17 cellular contexts compared by ENCODE assay signal in the genomic region with DNA sequence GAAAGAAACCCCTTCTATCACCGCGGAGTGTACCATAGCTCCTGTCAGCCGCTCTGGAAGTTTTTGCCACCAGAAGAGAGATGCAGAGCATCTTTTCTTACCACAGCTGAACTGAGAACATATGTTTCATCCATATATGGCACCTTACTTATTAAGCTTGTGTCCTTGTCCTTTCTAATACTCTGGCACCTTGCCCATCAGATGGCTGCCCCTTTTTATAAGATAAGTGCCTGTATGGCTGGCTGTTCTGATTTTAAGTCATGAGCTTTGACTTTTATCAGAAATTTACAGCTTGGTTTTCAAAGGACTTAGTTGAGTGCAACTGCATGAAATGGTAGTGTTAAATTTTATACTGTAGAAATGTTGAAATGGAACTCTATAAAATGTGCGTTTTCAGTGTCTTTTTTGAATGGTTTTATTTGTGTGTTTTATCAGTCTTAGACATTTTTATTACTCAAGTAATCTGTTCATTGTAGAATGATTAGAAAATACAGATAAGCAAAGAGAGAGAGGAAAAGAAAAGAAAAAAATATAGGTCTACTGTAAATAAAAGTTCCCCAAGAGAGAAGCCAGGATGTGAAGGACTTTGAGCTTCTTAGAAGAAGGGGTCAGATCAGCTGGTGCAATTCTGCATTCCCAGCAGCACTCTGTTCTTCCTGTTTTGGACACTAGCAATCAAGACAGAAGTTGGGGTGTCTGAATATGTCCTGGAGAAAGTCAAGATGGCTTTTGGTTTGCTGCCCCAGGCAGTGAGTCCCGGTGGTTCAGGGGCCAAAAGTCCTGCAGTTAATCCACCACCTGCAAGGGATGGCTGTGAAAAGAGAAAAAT. TPM values are rescaled to one million over a fixed set of nuclear protein-coding genes. Genes with fewer than 3 reads are reported as not detected.
DNase-seq lines count a peak whose midpoint lies in the region; ATAC-seq and TF ChIP-seq lines count a peak whose summit lies in the region.
"Had no signal": no experiment of that assay in that cellular context is flagged by ENCODE, and none has a peak within 500 bp of the region (broad histone marks: within the 10 kb centered on the region; RNA-seq: fewer than 3 reads in every experiment).

No MANE protein-coding gene starts in this region.

- no peaks in the 10 kb centered on the region for H3K36me3 Mint-ChIP-seq in Caco-2 (ENCODE audit: insufficient read depth, unreplicated experiment)
- peaks cover 6% of the 10 kb centered on the region for H3K36me3 Mint-ChIP-seq in activated T-helper 1 cell treated with anti-CD3 and anti-CD28 coated beads, Interleukin-12 subunit alpha, Interleukin-12 subunit beta, Interleukin-2, Interleukin-4 antibody, amounts not matched to agents 30 ng/mL and 10 ng/mL and 1 ng/mL, durations not matched to agents 14 hours and 24 hours and 36 hours (ENCODE audit: low read depth)

- no peak overlapping the region for H3K4me3 Mint-ChIP-seq in Caco-2 (ENCODE audit: unreplicated experiment)
- H3K4me3 Mint-ChIP-seq in activated T-helper 1 cell treated with anti-CD3 and anti-CD28 coated beads, Interleukin-12 subunit alpha, Interleukin-12 subunit beta, Interleukin-2, Interleukin-4 antibody, amounts not matched to agents 30 ng/mL and 10 ng/mL and 1 ng/mL, durations not matched to agents 14 hours and 24 hours and 36 hours, result no peak overlapping the region

- BruUV-seq in Caco-2 (replicated peaks; lab: Mats Ljungman, UMichigan), result no TSS peak

- H3K4me1 ChIP-seq in BE2C (peaks cover 28% of the 10 kb centered on the region), Caco-2 (peaks cover 43% of the 10 kb centered on the region), SJCRH30 (peaks cover 56% of the 10 kb centered on the region), lower lobe of right lung (peaks cover 67% of the 10 kb centered on the region)

- peaks cover 44% of the 10 kb centered on the region for H3K4me1 Mint-ChIP-seq in Caco-2 (ENCODE audit: low read depth, unreplicated experiment)
- H3K4me1 Mint-ChIP-seq in activated T-helper 1 cell treated with anti-CD3 and anti-CD28 coated beads, Interleukin-12 subunit alpha, Interleukin-12 subunit beta, Interleukin-2, Interleukin-4 antibody, amounts not matched to agents 30 ng/mL and 10 ng/mL and 1 ng/mL, durations not matched to agents 14 hours and 24 hours and 36 hours (ENCODE audit: low read depth), result peaks cover 41% of the 10 kb centered on the region

- H3K27ac ChIP-seq in SJCRH30 (peak overlapping the region; percentile 77; the same call in 1 of the 2 replicates), lower lobe of right lung (peak overlapping the region; percentile 2)
- H3K27ac ChIP-seq: C4-2B, thyroid gland had no signal

- peak overlapping the region; percentile 37 for H3K27ac Mint-ChIP-seq in Caco-2 (ENCODE audit: unreplicated experiment)
- no peak overlapping the region for H3K27ac Mint-ChIP-seq in activated T-helper 1 cell treated with anti-CD3 and anti-CD28 coated beads, Interleukin-12 subunit alpha, Interleukin-12 subunit beta, Interleukin-2, Interleukin-4 antibody, amounts not matched to agents 30 ng/mL and 10 ng/mL and 1 ng/mL, durations not matched to agents 14 hours and 24 hours and 36 hours
- H3K27ac Mint-ChIP-seq: activated naive CD4-positive, alpha-beta T cell treated with anti-CD3 and anti-CD28 coated beads, Interleukin-2, amount 50 U/mL, for 72 hours had no signal

- H3K4me3 ChIP-seq in BE2C (ENCODE audit: low read depth, low read length) (peak overlapping the region; percentile 1; the same call in 1 of the 2 replicates), Caco-2 (ENCODE audit: low read depth, low read length) (no peak overlapping the region), SJCRH30 (no peak overlapping the region), lower lobe of right lung (no peak overlapping the region)
- H3K4me3 ChIP-seq: thyroid gland had no signal

- H3K36me3 ChIP-seq in BE2C, result no peaks in the 10 kb centered on the region
- H3K36me3 ChIP-seq in Caco-2 (ENCODE audit: control insufficient read depth, insufficient read depth, low read length), result no peaks in the 10 kb centered on the region
- no peaks in the 10 kb centered on the region for H3K36me3 ChIP-seq in SJCRH30
- no peaks in the 10 kb centered on the region for H3K36me3 ChIP-seq in lower lobe of right lung
- H3K36me3 ChIP-seq: thyroid gland had no signal

- DNase-seq in BE2C (peak; percentile 68), Caco-2 (peak in 1 of 2 experiments; percentile 34), SJCRH30 (peak; percentile 27 to 46), lower lobe of right lung (no peak), NCI-H2029 treated with DMSO at 0.1 percent for 48 hours (lab: John Stamatoyannopoulos, UW) (no peak), NCI-H1930 (lab: John Stamatoyannopoulos, UW) (no peak)
- no peak for DNase-seq in activated T-helper 1 cell treated with anti-CD3 and anti-CD28 coated beads, Interleukin-12 subunit alpha, Interleukin-12 subunit beta, Interleukin-2, Interleukin-4 antibody, amounts not matched to agents 30 ng/mL and 10 ng/mL and 1 ng/mL, durations not matched to agents 14 hours and 24 hours and 36 hours (ENCODE audit: low spot score)
- DNase-seq: activated CD4-positive, alpha-beta T cell treated with anti-CD3 and anti-CD28 coated beads, Interleukin-2, amount 50 U/mL, for 4 hours; activated T-cell treated with anti-CD3 and anti-CD28 coated beads for 4 hours; DND-41; foreskin melanocyte; KG1; NCI-H1417 treated with DMSO at 0.1 percent for 48 hours; NCI-H345; thyroid gland had no signal

- intact Hi-C loops in Caco-2 (cut with micrococcal nuclease; ENCODE audit: unreplicated experiment) (loop anchor here (1.0 kb wide), 1 partner anchor 13 kb away; no protein-coding TSS in a partner anchor), lower lobe of right lung (cut with DNase I) (no loop called here)
- intact Hi-C loops in activated T-helper 1 cell treated with anti-CD3 and anti-CD28 coated beads, Interleukin-12 subunit alpha, Interleukin-12 subunit beta, Interleukin-2, Interleukin-4 antibody, amounts not matched to agents 30 ng/mL and 10 ng/mL and 1 ng/mL, durations not matched to agents 14 hours and 24 hours and 36 hours (cut with micrococcal nuclease), result loop anchor here (10.0 kb wide), 1 partner anchor 606 kb away; no protein-coding TSS in a partner anchor

- TF ChIP-seq CTCF in BE2C (IDR thresholded peaks at IDR 0.05; ENCODE audit: low read depth, low read length) (no peak), Caco-2 (IDR thresholded peaks at IDR 0.05; ENCODE audit: insufficient read depth in 1 of 2, low read depth in 1 of 2, low read length in 1 of 2, severe bottlenecking in 1 of 2, unreplicated experiment in 1 of 2) (no peak), lower lobe of right lung (IDR thresholded peaks at IDR 0.05) (no peak)

- ATAC-seq in lower lobe of right lung, result no peak
- ATAC-seq: activated naive CD4-positive, alpha-beta T cell treated with anti-CD3 and anti-CD28 coated beads, Interleukin-2, amount 50 U/mL, for 72 hours had no signal

- CTCF ChIA-PET in Caco-2 (lab: Charles Lee), result interaction anchor here (0.6 to 1.6 kb wide), 3 partner anchors 12 to 498 kb away, joined by 3 to 5 read pairs (median 5); no protein-coding TSS in a partner anchor

- POLR2A ChIA-PET in Caco-2 (lab: Charles Lee), result no interaction called here

- H3K9me3 Mint-ChIP-seq in Caco-2 (ENCODE audit: unreplicated experiment), result no peaks in the 10 kb centered on the region
- H3K9me3 Mint-ChIP-seq in activated T-helper 1 cell treated with anti-CD3 and anti-CD28 coated beads, Interleukin-12 subunit alpha, Interleukin-12 subunit beta, Interleukin-2, Interleukin-4 antibody, amounts not matched to agents 30 ng/mL and 10 ng/mL and 1 ng/mL, durations not matched to agents 14 hours and 24 hours and 36 hours, result no peaks in the 10 kb centered on the region
- H3K9me3 Mint-ChIP-seq: activated naive CD4-positive, alpha-beta T cell treated with anti-CD3 and anti-CD28 coated beads, Interleukin-2, amount 50 U/mL, for 72 hours had no signal

- H3K27me3 ChIP-seq in BE2C (no peaks in the 10 kb centered on the region), Caco-2 (replicated peaks; ENCODE audit: control insufficient read depth, insufficient read depth, low read length) (no peaks in the 10 kb centered on the region), SJCRH30 (no peaks in the 10 kb centered on the region), lower lobe of right lung (ENCODE audit: low read depth) (no peaks in the 10 kb centered on the region)
- H3K27me3 ChIP-seq: thyroid gland had no signal

- H3K27me3 Mint-ChIP-seq in Caco-2 (ENCODE audit: insufficient read depth, unreplicated experiment), result no peaks in the 10 kb centered on the region
- no peaks in the 10 kb centered on the region for H3K27me3 Mint-ChIP-seq in activated T-helper 1 cell treated with anti-CD3 and anti-CD28 coated beads, Interleukin-12 subunit alpha, Interleukin-12 subunit beta, Interleukin-2, Interleukin-4 antibody, amounts not matched to agents 30 ng/mL and 10 ng/mL and 1 ng/mL, durations not matched to agents 14 hours and 24 hours and 36 hours (ENCODE audit: insufficient read depth)

- H3K9me3 ChIP-seq in BE2C (no peaks in the 10 kb centered on the region), Caco-2 (no peaks in the 10 kb centered on the region), SJCRH30 (replicated peaks) (no peaks in the 10 kb centered on the region), lower lobe of right lung (no peaks in the 10 kb centered on the region)
- H3K9me3 ChIP-seq: thyroid gland had no signal

RNA-seq across cellular contexts. Expression of a gene that starts 38.8 kb away (rescaled TPM):
- 4.3 TPM for polyA plus RNA-seq in BE2C (2012; ENCODE audit: insufficient read depth, insufficient read length, low read depth)
- total RNA-seq in Caco-2 (2022), result 74.6 and 79.8 TPM in 2 replicates
- total RNA-seq in SJCRH30 (2014; rRNA removed; shearing (Covaris generic)), result 16.9 and 18.8 TPM in 2 replicates
- 42.1 TPM for total RNA-seq in lower lobe of right lung
- total RNA-seq in activated T-helper 1 cell treated with anti-CD3 and anti-CD28 coated beads, Interleukin-12 subunit alpha, Interleukin-12 subunit beta, Interleukin-2, Interleukin-4 antibody, amounts not matched to agents 30 ng/mL and 10 ng/mL and 1 ng/mL, durations not matched to agents 14 hours and 24 hours and 36 hours, result 20.0 and 21.2 TPM in 2 replicates

Comparison
In these comparisons a context has a peak if more than half of its experiments do, and no peak if none do; other contexts are left out.
1. DNase-seq: peak in BE2C (single experiment) and SJCRH30 (2 of 2); none in lower lobe of right lung (single experiment), NCI-H2029 treated with DMSO at 0.1 percent for 48 hours (single experiment), activated T-helper 1 cell treated with anti-CD3 and anti-CD28 coated beads, Interleukin-12 subunit alpha, Interleukin-12 subunit beta, Interleukin-2, Interleukin-4 antibody, amounts not matched to agents 30 ng/mL and 10 ng/mL and 1 ng/mL, durations not matched to agents 14 hours and 24 hours and 36 hours (single experiment) and NCI-H1930 (0 of 2).